In the genomic region with DNA sequence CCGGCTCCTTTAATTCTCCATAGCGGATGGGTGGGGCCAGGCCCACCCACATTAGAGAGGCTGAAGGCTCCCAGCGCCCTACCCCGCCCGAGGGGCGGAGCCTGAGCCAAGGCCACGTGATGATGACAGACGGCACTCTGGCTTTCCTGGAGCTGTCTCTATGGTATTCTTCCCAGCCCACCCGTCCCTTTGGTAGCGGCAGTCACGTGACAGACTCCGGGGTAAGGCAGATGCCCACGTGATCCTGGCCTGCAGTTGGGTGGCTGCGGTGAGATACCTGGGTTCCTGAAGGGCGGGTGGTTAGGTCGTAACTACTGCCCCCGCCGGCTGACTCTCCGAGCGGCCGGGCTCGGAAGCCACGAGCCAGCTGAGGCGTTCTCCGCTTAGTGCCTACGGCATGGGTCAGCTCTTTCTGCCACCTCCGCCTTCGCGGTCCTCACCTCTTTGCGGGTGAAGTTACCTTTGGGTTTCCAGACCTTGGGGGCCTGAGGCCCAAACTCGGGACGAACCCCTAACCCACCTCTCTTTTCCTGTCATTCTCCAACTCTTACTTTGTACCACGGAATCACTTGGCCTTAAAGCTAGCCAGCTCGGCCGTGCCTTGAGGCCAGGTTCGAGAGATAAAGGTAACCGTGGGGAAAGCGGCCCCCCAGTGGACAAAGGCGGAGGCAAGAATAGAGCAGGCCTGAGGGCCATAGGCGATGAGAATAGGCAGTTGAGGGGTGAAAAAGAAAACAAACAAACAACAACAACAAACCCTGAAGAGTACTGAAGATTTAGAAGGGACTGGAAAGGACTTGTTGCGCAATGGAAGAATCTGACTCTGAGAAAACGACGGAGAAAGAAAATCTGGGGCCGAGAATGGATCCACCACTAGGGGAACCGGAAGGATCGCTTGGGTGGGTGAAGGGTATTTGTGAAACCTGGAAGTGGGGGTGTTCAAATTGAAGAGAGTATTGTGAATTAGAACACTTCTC, we compare ENCODE assay signal across 8 cellular contexts. TPM values are rescaled to one million over a fixed set of nuclear protein-coding genes. Genes with fewer than 3 reads are reported as not detected.
DNase-seq lines count a peak whose midpoint lies in the region; ATAC-seq and TF ChIP-seq lines count a peak whose summit lies in the region.

A gene with protein sequence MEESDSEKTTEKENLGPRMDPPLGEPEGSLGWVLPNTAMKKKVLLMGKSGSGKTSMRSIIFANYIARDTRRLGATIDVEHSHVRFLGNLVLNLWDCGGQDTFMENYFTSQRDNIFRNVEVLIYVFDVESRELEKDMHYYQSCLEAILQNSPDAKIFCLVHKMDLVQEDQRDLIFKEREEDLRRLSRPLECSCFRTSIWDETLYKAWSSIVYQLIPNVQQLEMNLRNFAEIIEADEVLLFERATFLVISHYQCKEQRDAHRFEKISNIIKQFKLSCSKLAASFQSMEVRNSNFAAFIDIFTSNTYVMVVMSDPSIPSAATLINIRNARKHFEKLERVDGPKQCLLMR (plus strand): TSS at position 229 of the 977 bp plus-strand sequence. CDS start 579 bp downstream, at position 808.

- H3K4me3 ChIP-seq in astrocyte of the cerebellum (ENCODE audit: low read depth, low read length), result peak within 1 kb of the TSS; percentile 71
- peak within 1 kb of the TSS; percentile 76 for H3K4me3 ChIP-seq in rectal smooth muscle tissue (ENCODE audit: low read length)
- peak within 1 kb of the TSS; percentile 9 to 39 for H3K4me3 ChIP-seq in aorta (ENCODE audit: low read length in 2 of 2)

- intact Hi-C loops in aorta (cut with DNase I), result loop anchor here (10.0 kb wide), 4 partner anchors 73 to 553 kb away; partner anchors contain the start of genes MAGEH1 (in 2 of the 2) and KLF8 (in 1 of the 2)

- in situ Hi-C loops in astrocyte of the cerebellum (cut with HindIII; ENCODE audit: low sequenced_read_pairs), result no loop called here

- 1 to 31% methylated on average over 46 of the region's 46 CpGs for WGBS in aorta, 2 donors

- H3K36me3 ChIP-seq in rectal smooth muscle tissue (ENCODE audit: control insufficient read depth, insufficient read depth, low read length) (no peaks in the 10 kb centered on the region), aorta (ENCODE audit: control insufficient read depth in 1 of 2, insufficient read depth in 2 of 2, low read length in 1 of 2) (no peaks in the 10 kb centered on the region)

- H3K9me3 ChIP-seq in aorta (ENCODE audit: control insufficient read depth, low read length), result no peaks in the 10 kb centered on the region

- ATAC-seq in GM18499 (IDR thresholded peaks at IDR 0.05; ENCODE audit: insufficient read depth, unreplicated experiment) (peak; percentile 88), HG02943 (IDR thresholded peaks at IDR 0.05; ENCODE audit: low read depth, unreplicated experiment) (peak; percentile 89), aorta (ENCODE audit: low FRiP score) (peak; percentile 99)

- DNase-seq in NCI-H187 treated with DMSO at 0.1 percent for 48 hours (lab: John Stamatoyannopoulos, UW) (peak; percentile 59), T-helper 22 cell (ENCODE audit: low read depth) (peak; percentile 86), astrocyte of the cerebellum (ENCODE audit: low read depth) (peak; percentile 84), hepatic stellate cell (ENCODE audit: low spot score) (peak; percentile 86), aorta (peak; percentile 95 to 96)

- H3K9ac ChIP-seq in rectal smooth muscle tissue (ENCODE audit: low read length), result peak within 1 kb of the TSS; percentile 81

- H3K4me1 ChIP-seq in rectal smooth muscle tissue (ENCODE audit: control insufficient read depth, insufficient read depth, low read length), result no peaks in the 10 kb centered on the region
- H3K4me1 ChIP-seq in aorta (ENCODE audit: control insufficient read depth in 1 of 2, insufficient read depth in 2 of 2, low read length in 2 of 2), result peaks cover 0 to 3% of the 10 kb centered on the region in 2 donors

- H3K27ac ChIP-seq in rectal smooth muscle tissue (ENCODE audit: low read depth, low read length), result peak within 1 kb of the TSS; percentile 78
- H3K27ac ChIP-seq in aorta (ENCODE audit: low read depth in 1 of 2, low read length in 2 of 2), result peak within 1 kb of the TSS in 1 of 2 donors; percentile 58

- peak; percentile 64 for TF ChIP-seq CTCF in astrocyte of the cerebellum (IDR thresholded peaks at IDR 0.05; ENCODE audit: low read depth, low read length, missing control alignments)

- H3K27me3 ChIP-seq in rectal smooth muscle tissue (ENCODE audit: control insufficient read depth, insufficient read depth, low read length), result no peaks in the 10 kb centered on the region
- H3K27me3 ChIP-seq in aorta (ENCODE audit: control insufficient read depth in 1 of 2, insufficient read depth in 2 of 2, low read length in 1 of 2), result no peaks in the 10 kb centered on the region

RNA-seq across cellular contexts. Expression of the gene that starts here (rescaled TPM):
- 10 to 100 TPM; 17.2 to 26.2 TPM for total RNA-seq in aorta
- 10 to 100 TPM; 11.5 to 15.2 TPM for polyA plus RNA-seq in aorta

Comparison
In these comparisons a context has a peak if more than half of its experiments do, and no peak if none do; other contexts are left out.
1. H3K4me3 ChIP-seq: peak in every context shown above with its lines; median percentile 76 in rectal smooth muscle tissue; 71 in astrocyte of the cerebellum; 24 in aorta.